Comparison of ENCODE assay signal across 20 cellular contexts in the genomic region with DNA sequence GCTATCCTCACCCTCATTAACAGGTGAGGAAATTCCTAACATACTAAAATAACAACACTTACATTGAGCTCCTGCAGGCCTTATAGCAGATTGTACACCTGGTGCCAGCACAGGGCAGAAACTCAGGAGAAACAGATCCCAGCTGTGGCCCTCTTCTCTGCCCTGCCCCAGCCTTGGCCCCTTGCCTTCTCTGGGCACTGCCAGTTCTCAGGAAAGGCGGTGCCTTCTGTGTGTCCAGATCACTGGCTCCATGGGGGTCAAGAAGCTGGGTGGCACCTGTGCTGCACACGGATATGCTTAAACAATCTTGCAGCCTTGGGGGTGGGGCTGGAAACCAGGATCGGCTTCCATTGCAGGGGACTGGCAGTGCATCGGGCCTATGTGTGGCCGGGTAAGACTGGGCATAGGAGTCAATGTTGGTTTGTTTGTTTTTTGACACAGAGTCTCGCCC. TPM values are rescaled to one million over a fixed set of nuclear protein-coding genes. Genes with fewer than 3 reads are reported as not detected.
DNase-seq lines count a peak whose midpoint lies in the region; ATAC-seq and TF ChIP-seq lines count a peak whose summit lies in the region.
"Had no signal": no experiment of that assay in that cellular context is flagged by ENCODE, and none has a peak within 500 bp of the region (broad histone marks: within the 10 kb centered on the region; RNA-seq: fewer than 3 reads in every experiment).

No MANE protein-coding gene starts in this region.

- peak overlapping the region in 2 of 3 experiments; percentile 37 to 86 for H3K27ac Mint-ChIP-seq in nephron

- no peak overlapping the region for H3K4me3 ChIP-seq in right atrium auricular region
- no peak overlapping the region for H3K4me3 ChIP-seq in esophagus squamous epithelium
- no peak overlapping the region for H3K4me3 ChIP-seq in upper lobe of left lung
- H3K4me3 ChIP-seq: BLaER1 treated with 17β-estradiol and CSF1 and Interleukin-3, amounts not matched to agents 10 nM and 100 nM; cardiac muscle cell; SJCRH30 had no signal

- no peaks in the 10 kb centered on the region for H3K9me3 Mint-ChIP-seq in nephron

- peaks cover 11% of the 10 kb centered on the region for H3K4me1 Mint-ChIP-seq in nephron

- H3K9me3 ChIP-seq in right atrium auricular region: no peaks in the 10 kb centered on the region
- no peaks in the 10 kb centered on the region for H3K9me3 ChIP-seq in esophagus squamous epithelium
- no peaks in the 10 kb centered on the region for H3K9me3 ChIP-seq in upper lobe of left lung
- H3K9me3 ChIP-seq: BLaER1 treated with 17β-estradiol and CSF1 and Interleukin-3, amounts not matched to agents 10 nM and 100 nM; SJCRH30 had no signal

- H3K27ac ChIP-seq in right atrium auricular region (no peak overlapping the region), esophagus squamous epithelium (peak overlapping the region in 3 of 4 donors; percentile 46 to 81 (median 50)), upper lobe of left lung (peak overlapping the region in 3 of 4 donors; percentile 63 to 75 (median 64))
- H3K27ac ChIP-seq: cardiac muscle cell, KMS-11, SJCRH30 had no signal

- no peak for TF ChIP-seq EP300 in upper lobe of left lung (IDR thresholded peaks at IDR 0.05)

- no peak overlapping the region for H3K4me3 Mint-ChIP-seq in nephron

- no peaks in the 10 kb centered on the region for H3K36me3 ChIP-seq in right atrium auricular region
- no peaks in the 10 kb centered on the region for H3K36me3 ChIP-seq in esophagus squamous epithelium
- no peaks in the 10 kb centered on the region for H3K36me3 ChIP-seq in upper lobe of left lung
- H3K36me3 ChIP-seq: BLaER1 treated with 17β-estradiol and CSF1 and Interleukin-3, amounts not matched to agents 10 nM and 100 nM; cardiac muscle cell; SJCRH30 had no signal

- no peak for DNase-seq in Right ventricle myocardium inferior (ENCODE audit: missing footprints)
- DNase-seq in right atrium auricular region (ENCODE audit: low spot score): no peak
- no peak for DNase-seq in esophagus squamous epithelium (lab: John Stamatoyannopoulos, UW)
- peak in 1 of 2 donors; percentile 85 for DNase-seq in upper lobe of left lung
- DNase-seq in posterior vena cava (ENCODE audit: low spot score): no peak
- no peak for DNase-seq in AG08395 (ENCODE audit: low spot score)
- DNase-seq: effector memory CD4-positive, alpha-beta T cell; HCEC 1CT; NCI-H1092; NCI-H2081 treated with DMSO at 0.1 percent for 48 hours; NCI-H510A treated with DMSO at 0.1 percent for 48 hours; SJCRH30; stimulated activated CD4-positive, alpha-beta T cell treated with anti-CD3 and anti-CD28 coated beads, Interleukin-4, amount 100 ng/mL, for 1 hour; T-helper 2 cell had no signal

- H3K27me3 ChIP-seq in right atrium auricular region: no peaks in the 10 kb centered on the region
- no peaks in the 10 kb centered on the region for H3K27me3 ChIP-seq in esophagus squamous epithelium
- H3K27me3 ChIP-seq in upper lobe of left lung: no peaks in the 10 kb centered on the region
- H3K27me3 ChIP-seq: BLaER1 treated with 17β-estradiol and CSF1 and Interleukin-3, amounts not matched to agents 10 nM and 100 nM; cardiac muscle cell; SJCRH30 had no signal

- TF ChIP-seq POLR2A in esophagus squamous epithelium (IDR thresholded peaks at IDR 0.05) (no peak), upper lobe of left lung (IDR thresholded peaks at IDR 0.05) (peak in 1 of 4 donors; percentile 16)

- no peak for TF ChIP-seq CTCF in right atrium auricular region (IDR thresholded peaks at IDR 0.05)
- TF ChIP-seq CTCF in esophagus squamous epithelium (IDR thresholded peaks at IDR 0.05): no peak
- TF ChIP-seq CTCF in nephron (IDR thresholded peaks at IDR 0.05; ENCODE audit: unreplicated experiment in 3 of 3): no peak
- TF ChIP-seq CTCF in upper lobe of left lung (IDR thresholded peaks at IDR 0.05): no peak

- intact Hi-C loops in Right ventricle myocardium inferior (cut with DNase I) (loop anchor here (2.0 kb wide), 1 partner anchor 18 kb away; a partner anchor contains a TSS), esophagus squamous epithelium (cut with DNase I) (loop anchor here (5.0 kb wide), 1 partner anchor 65 kb away; no protein-coding TSS in a partner anchor), posterior vena cava (cut with DNase I) (loop anchor here (2.0 to 5.0 kb wide), 2 partner anchors 64 to 65 kb away; no protein-coding TSS in a partner anchor)

- H3K4me1 ChIP-seq in right atrium auricular region: no peaks in the 10 kb centered on the region
- peaks cover 6 to 57% (median 28%) of the 10 kb centered on the region in 3 donors for H3K4me1 ChIP-seq in esophagus squamous epithelium
- H3K4me1 ChIP-seq in upper lobe of left lung: peaks cover 0 to 34% (median 19%) of the 10 kb centered on the region in 4 donors
- H3K4me1 ChIP-seq: SJCRH30 had no signal

- ATAC-seq in Right ventricle myocardium inferior (peak; percentile 49), upper lobe of left lung (ENCODE audit: low FRiP score in 2 of 2) (peak in 1 of 2 donors; percentile 81), HG02938 (IDR thresholded peaks at IDR 0.05; ENCODE audit: unreplicated experiment) (no peak)
- ATAC-seq: activated CD4-positive, CD25-positive, alpha-beta regulatory T cell treated with anti-CD3 and anti-CD28 coated beads, Interleukin-2, amount 50 U/mL, for 24 hours had no signal

- H3K27me3 Mint-ChIP-seq in nephron (ENCODE audit: low read depth): no peaks in the 10 kb centered on the region

- no peaks in the 10 kb centered on the region for H3K36me3 Mint-ChIP-seq in nephron (ENCODE audit: low read depth)

- WGBS in esophagus squamous epithelium, 2 donors: 82 to 100% methylated on average over 1 to 6 of the region's 6 CpGs
- 58 to 77% methylated on average over 5 to 6 of the region's 6 CpGs for WGBS in upper lobe of left lung, 2 donors

RNA-seq across cellular contexts. Expression of a gene that starts 19.3 kb away (rescaled TPM):
- total RNA-seq in Right ventricle myocardium inferior (11.9 TPM), right atrium auricular region (10 to 100 TPM; 10.1 to 15.1 TPM), esophagus squamous epithelium (1 to 10 TPM; 4.0 to 9.4 (median 5.7) TPM), upper lobe of left lung (10 to 100 TPM in 1 of 6 donors, 1 to 10 TPM in 5; 3.9 to 10.5 (median 5.4) TPM), posterior vena cava (1 to 10 TPM; 5.1 to 5.5 TPM)

RNA-seq across cellular contexts. Expression of a gene that starts 19.5 kb away (rescaled TPM):
- 23.9 TPM for total RNA-seq in Right ventricle myocardium inferior
- total RNA-seq in right atrium auricular region: 10 to 100 TPM; 45.3 to 65.9 TPM
- 100 to 1,000 TPM in 3 of 4 donors, 10 to 100 TPM in 1; 70.0 to 153 (median 122) TPM for total RNA-seq in esophagus squamous epithelium
- 100 to 1,000 TPM in 2 of 6 donors, 10 to 100 TPM in 4; 49.0 to 132 (median 67.0) TPM for total RNA-seq in upper lobe of left lung
- total RNA-seq in posterior vena cava: 10 to 100 TPM; 49.1 to 58.3 TPM

RNA-seq across cellular contexts. Expression of a gene that starts 32.8 kb away (rescaled TPM):
- total RNA-seq in Right ventricle myocardium inferior (17.4 TPM), right atrium auricular region (10 to 100 TPM in 1 of 2 donors, 1 to 10 TPM in 1; 8.5 to 11.6 TPM), esophagus squamous epithelium (10 to 100 TPM; 14.0 to 29.2 (median 20.5) TPM), upper lobe of left lung (100 to 1,000 TPM in 1 of 6 donors, 10 to 100 TPM in 5; 10.5 to 108 (median 41.7) TPM), posterior vena cava (10 to 100 TPM; 23.3 to 24.8 TPM)

RNA-seq across cellular contexts. Expression of a gene that starts 44.1 kb away (rescaled TPM):
- total RNA-seq in Right ventricle myocardium inferior (84.4 TPM), right atrium auricular region (10 to 100 TPM; 33.6 to 74.4 TPM), esophagus squamous epithelium (10 to 100 TPM; 21.2 to 40.1 (median 36.5) TPM), upper lobe of left lung (10 to 100 TPM; 20.6 to 70.2 (median 28.8) TPM), posterior vena cava (10 to 100 TPM; 15.8 to 16.6 TPM)

RNA-seq across cellular contexts. Expression of a gene that starts 58.4 kb away (rescaled TPM):
- total RNA-seq in Right ventricle myocardium inferior (30.2 TPM), right atrium auricular region (10 to 100 TPM; 21.3 to 51.9 TPM), esophagus squamous epithelium (10 to 100 TPM in 3 of 4 donors, 1 to 10 TPM in 1; 3.7 to 34.0 (median 23.0) TPM), upper lobe of left lung (100 to 1,000 TPM in 1 of 6 donors, 10 to 100 TPM in 5; 27.6 to 286 (median 57.7) TPM), posterior vena cava (10 to 100 TPM; 11.4 to 24.8 TPM)

Comparison
In these comparisons a context has a peak if more than half of its experiments do, and no peak if none do; other contexts are left out.
1. H3K27ac ChIP-seq: peak in esophagus squamous epithelium (3 of 4) and upper lobe of left lung (3 of 4); none in right atrium auricular region (0 of 2).